ENCODE assay signal across 17 cellular contexts in the genomic region with DNA sequence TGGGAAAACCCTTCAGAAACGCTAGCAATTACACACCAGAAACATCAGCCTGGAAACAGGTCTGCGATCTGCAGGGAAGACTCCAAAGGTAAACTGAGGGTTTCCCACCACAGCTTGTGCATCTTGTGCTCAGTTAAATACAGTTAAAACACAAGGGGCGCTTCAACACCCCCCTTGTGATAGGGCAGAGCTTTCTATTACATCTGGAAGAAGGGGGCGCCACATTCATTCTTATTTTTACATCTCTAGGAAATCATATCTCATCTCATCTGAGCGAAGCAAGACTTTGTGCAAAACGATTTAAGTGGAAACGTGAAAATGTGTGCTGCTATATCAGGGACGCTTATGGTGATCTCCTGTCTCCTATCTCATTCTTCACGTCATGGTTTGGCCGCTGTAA. TPM values are rescaled to one million over a fixed set of nuclear protein-coding genes. Genes with fewer than 3 reads are reported as not detected.
DNase-seq lines count a peak whose midpoint lies in the region; ATAC-seq and TF ChIP-seq lines count a peak whose summit lies in the region.
"Had no signal": no experiment of that assay in that cellular context is flagged by ENCODE, and none has a peak within 500 bp of the region (broad histone marks: within the 10 kb centered on the region; RNA-seq: fewer than 3 reads in every experiment).

No MANE protein-coding gene starts in this region.

- H3K27me3 ChIP-seq in SK-N-SH (ENCODE audit: insufficient read depth) = no peaks in the 10 kb centered on the region
- H3K27me3 ChIP-seq: SJCRH30 had no signal

- H3K9me3 ChIP-seq in SK-N-SH = no peaks in the 10 kb centered on the region
- H3K9me3 ChIP-seq: Caco-2, SJCRH30 had no signal

- H3K27ac ChIP-seq in SK-N-SH (ENCODE audit: low read depth in 2 of 2, low read length in 1 of 2) = no peak overlapping the region
- H3K27ac ChIP-seq: SJCRH30 had no signal

- no peak overlapping the region for H3K4me3 ChIP-seq in SK-N-SH (ENCODE audit: low read depth in 2 of 2, low read length in 1 of 2)
- H3K4me3 ChIP-seq: SJCRH30 had no signal

- TF ChIP-seq EP300 in SK-N-SH (IDR thresholded peaks at IDR 0.05; ENCODE audit: borderline replicate concordance in 1 of 2, low read depth in 1 of 2, low read length in 1 of 2) (no peak), Ishikawa (IDR thresholded peaks at IDR 0.05; ENCODE audit: borderline replicate concordance) (no peak)

- CTCF ChIA-PET in SK-N-SH (lab: Yijun Ruan, JAX) = interaction anchor here (0.8 to 1.8 kb wide), 3 partner anchors 40 to 321 kb away, joined by 3 to 9 read pairs (median 3); no protein-coding TSS in a partner anchor

- no peak overlapping the region for H3K9ac ChIP-seq in SK-N-SH

- no peak overlapping the region for H2AFZ ChIP-seq in SK-N-SH (ENCODE audit: low read depth)

- no peaks in the 10 kb centered on the region for H3K9me3 Mint-ChIP-seq in osteocyte (ENCODE audit: unreplicated experiment)
- H3K9me3 Mint-ChIP-seq: activated CD4-positive, alpha-beta memory T cell treated with anti-CD3 and anti-CD28 coated beads, Interleukin-2, amount 10 ng/mL, durations not matched to agents 7 days and 5 days had no signal

- H3K4me2 ChIP-seq in SK-N-SH = no peak overlapping the region

- POLR2A ChIA-PET in SK-N-SH (lab: Yijun Ruan, JAX) = no interaction called here

- ATAC-seq in SK-N-SH treated with all-trans-retinoic acid at 6 μM for 48 hours (no peak), HG03521 (IDR thresholded peaks at IDR 0.05; ENCODE audit: unreplicated experiment) (no peak), GM18517 (IDR thresholded peaks at IDR 0.05; ENCODE audit: unreplicated experiment) (no peak)

- H4K20me1 ChIP-seq in SK-N-SH (ENCODE audit: insufficient read depth) = no peaks in the 10 kb centered on the region

- TF ChIP-seq RAD21 in SK-N-SH (IDR thresholded peaks at IDR 0.05; ENCODE audit: low read length) (no peak), Ishikawa (IDR thresholded peaks at IDR 0.05; ENCODE audit: low read depth) (peak; percentile 17; the same call in 1 of the 2 replicates)

- H3K27ac Mint-ChIP-seq in osteocyte (ENCODE audit: unreplicated experiment) = no peak overlapping the region
- H3K27ac Mint-ChIP-seq: activated CD4-positive, alpha-beta memory T cell treated with anti-CD3 and anti-CD28 coated beads, Interleukin-2, amount 10 ng/mL, durations not matched to agents 7 days and 5 days had no signal

- H3F3A ChIP-seq in SK-N-SH (replicated peaks; ENCODE audit: insufficient read depth) = no peaks in the 10 kb centered on the region

- peaks cover 8% of the 10 kb centered on the region for H3K27me3 Mint-ChIP-seq in osteocyte (ENCODE audit: unreplicated experiment)
- H3K27me3 Mint-ChIP-seq: activated CD4-positive, alpha-beta memory T cell treated with anti-CD3 and anti-CD28 coated beads, Interleukin-2, amount 10 ng/mL, durations not matched to agents 7 days and 5 days had no signal

- H3K4me1 ChIP-seq in SK-N-SH (ENCODE audit: control insufficient read depth in 1 of 2, insufficient read depth in 2 of 2, low read depth in 1 of 2, low read length in 1 of 2) = no peaks in the 10 kb centered on the region
- H3K4me1 ChIP-seq: Caco-2, SJCRH30 had no signal

- TF ChIP-seq CTCF in SK-N-SH (IDR thresholded peaks at IDR 0.05) (peak; percentile 20), osteocyte (IDR thresholded peaks at IDR 0.05) (peak; percentile 12)

- no peaks in the 10 kb centered on the region for H3K79me2 ChIP-seq in SK-N-SH (ENCODE audit: insufficient read depth)

- WGBS in SK-N-SH (ENCODE audit: low lambda C conversion rate) = 77% methylated on average over 10 of the region's 10 CpGs

- H3K36me3 Mint-ChIP-seq in osteocyte (ENCODE audit: unreplicated experiment) = no peaks in the 10 kb centered on the region

- H3K36me3 ChIP-seq in SK-N-SH (replicated peaks in 1 of 2; ENCODE audit: control insufficient read depth in 1 of 2, insufficient read depth in 2 of 2, low read length in 1 of 2) = no peaks in the 10 kb centered on the region
- H3K36me3 ChIP-seq: SJCRH30 had no signal

- DNase-seq in SK-N-SH = no peak
- peak; percentile 5 for DNase-seq in central memory CD4-positive, alpha-beta T cell
- DNase-seq in osteocyte (ENCODE audit: extremely low spot score, unreplicated experiment) = no peak
- no peak for DNase-seq in activated T-cell treated with anti-CD3 and anti-CD28 coated beads, Interleukin-2, amount 50 U/mL, for 1 hour
- DNase-seq: activated CD4-positive, alpha-beta memory T cell treated with anti-CD3 and anti-CD28 coated beads, Interleukin-2, amount 10 ng/mL, durations not matched to agents 7 days and 5 days; activated effector memory CD4-positive, alpha-beta T cell treated with anti-CD3 and anti-CD28 coated beads, Interleukin-2, amount 50 U/mL, for 16 hours; Caco-2; NCI-H1417; NCI-H2227 treated with DMSO at 0.1 percent for 48 hours; SJCRH30; stimulated activated CD4-positive, alpha-beta T cell treated with anti-CD3 and anti-CD28 coated beads, Interleukin-15, amount 100 ng/mL, for 24 hours had no signal

- H3K4me3 Mint-ChIP-seq in osteocyte (ENCODE audit: unreplicated experiment) = no peak overlapping the region
- H3K4me3 Mint-ChIP-seq: activated CD4-positive, alpha-beta memory T cell treated with anti-CD3 and anti-CD28 coated beads, Interleukin-2, amount 10 ng/mL, durations not matched to agents 7 days and 5 days had no signal

- H3K4me1 Mint-ChIP-seq in osteocyte (ENCODE audit: unreplicated experiment) = no peaks in the 10 kb centered on the region

- no peaks in the 10 kb centered on the region for H3K9me2 ChIP-seq in SK-N-SH

TF ChIP-seq in SK-N-SH, 30 proteins besides CTCF, POLR2A, EP300 and RAD21 (continues in another document):
- no peak for TF ChIP-seq ELF1 (IDR thresholded peaks at IDR 0.05)
- no peak for TF ChIP-seq SIN3A (IDR thresholded peaks at IDR 0.05; ENCODE audit: borderline replicate concordance, low read depth, low read length)
- TF ChIP-seq, protein P1, sequence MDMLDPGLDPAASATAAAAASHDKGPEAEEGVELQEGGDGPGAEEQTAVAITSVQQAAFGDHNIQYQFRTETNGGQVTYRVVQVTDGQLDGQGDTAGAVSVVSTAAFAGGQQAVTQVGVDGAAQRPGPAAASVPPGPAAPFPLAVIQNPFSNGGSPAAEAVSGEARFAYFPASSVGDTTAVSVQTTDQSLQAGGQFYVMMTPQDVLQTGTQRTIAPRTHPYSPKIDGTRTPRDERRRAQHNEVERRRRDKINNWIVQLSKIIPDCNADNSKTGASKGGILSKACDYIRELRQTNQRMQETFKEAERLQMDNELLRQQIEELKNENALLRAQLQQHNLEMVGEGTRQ (IDR thresholded peaks at IDR 0.05; ENCODE audit: borderline replicate concordance, low read depth, low read length) = no peak
- no peak for TF ChIP-seq MXI1 (IDR thresholded peaks at IDR 0.05; ENCODE audit: low read depth, low read length)
- no peak for TF ChIP-seq FOXJ3 (CRISPR knock-in tag; IDR thresholded peaks at IDR 0.05)
- no peak for TF ChIP-seq TCF12 (IDR thresholded peaks at IDR 0.05)
- TF ChIP-seq FOXM1 (IDR thresholded peaks at IDR 0.05; ENCODE audit: low read depth) = no peak
- TF ChIP-seq RCOR1 (IDR thresholded peaks at IDR 0.05; ENCODE audit: low read length) = no peak

TF ChIP-seq in SK-N-SH treated with all-trans-retinoic acid at 6 μM for 48 hours, 23 proteins besides CTCF, POLR2A, EP300 and RAD21 (continues in another document):
- TF ChIP-seq GLIS3 (CRISPR knock-in tag; IDR thresholded peaks at IDR 0.05) (no peak), CSDC2 (CRISPR knock-in tag; IDR thresholded peaks at IDR 0.05) (no peak)

TF ChIP-seq in Ishikawa, 13 proteins besides CTCF, POLR2A, EP300 and RAD21:
- no peak for TF ChIP-seq CREB1 (IDR thresholded peaks at IDR 0.05; ENCODE audit: low read depth)
- TF ChIP-seq TCF12 (IDR thresholded peaks at IDR 0.05; ENCODE audit: low read depth) = no peak
- no peak for TF ChIP-seq EGR1 (IDR thresholded peaks at IDR 0.05)
- no peak for TF ChIP-seq NFIC (IDR thresholded peaks at IDR 0.05)
- TF ChIP-seq, protein P2, sequence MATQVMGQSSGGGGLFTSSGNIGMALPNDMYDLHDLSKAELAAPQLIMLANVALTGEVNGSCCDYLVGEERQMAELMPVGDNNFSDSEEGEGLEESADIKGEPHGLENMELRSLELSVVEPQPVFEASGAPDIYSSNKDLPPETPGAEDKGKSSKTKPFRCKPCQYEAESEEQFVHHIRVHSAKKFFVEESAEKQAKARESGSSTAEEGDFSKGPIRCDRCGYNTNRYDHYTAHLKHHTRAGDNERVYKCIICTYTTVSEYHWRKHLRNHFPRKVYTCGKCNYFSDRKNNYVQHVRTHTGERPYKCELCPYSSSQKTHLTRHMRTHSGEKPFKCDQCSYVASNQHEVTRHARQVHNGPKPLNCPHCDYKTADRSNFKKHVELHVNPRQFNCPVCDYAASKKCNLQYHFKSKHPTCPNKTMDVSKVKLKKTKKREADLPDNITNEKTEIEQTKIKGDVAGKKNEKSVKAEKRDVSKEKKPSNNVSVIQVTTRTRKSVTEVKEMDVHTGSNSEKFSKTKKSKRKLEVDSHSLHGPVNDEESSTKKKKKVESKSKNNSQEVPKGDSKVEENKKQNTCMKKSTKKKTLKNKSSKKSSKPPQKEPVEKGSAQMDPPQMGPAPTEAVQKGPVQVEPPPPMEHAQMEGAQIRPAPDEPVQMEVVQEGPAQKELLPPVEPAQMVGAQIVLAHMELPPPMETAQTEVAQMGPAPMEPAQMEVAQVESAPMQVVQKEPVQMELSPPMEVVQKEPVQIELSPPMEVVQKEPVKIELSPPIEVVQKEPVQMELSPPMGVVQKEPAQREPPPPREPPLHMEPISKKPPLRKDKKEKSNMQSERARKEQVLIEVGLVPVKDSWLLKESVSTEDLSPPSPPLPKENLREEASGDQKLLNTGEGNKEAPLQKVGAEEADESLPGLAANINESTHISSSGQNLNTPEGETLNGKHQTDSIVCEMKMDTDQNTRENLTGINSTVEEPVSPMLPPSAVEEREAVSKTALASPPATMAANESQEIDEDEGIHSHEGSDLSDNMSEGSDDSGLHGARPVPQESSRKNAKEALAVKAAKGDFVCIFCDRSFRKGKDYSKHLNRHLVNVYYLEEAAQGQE (IDR thresholded peaks at IDR 0.05; ENCODE audit: low read depth) = no peak
- TF ChIP-seq, protein P3, sequence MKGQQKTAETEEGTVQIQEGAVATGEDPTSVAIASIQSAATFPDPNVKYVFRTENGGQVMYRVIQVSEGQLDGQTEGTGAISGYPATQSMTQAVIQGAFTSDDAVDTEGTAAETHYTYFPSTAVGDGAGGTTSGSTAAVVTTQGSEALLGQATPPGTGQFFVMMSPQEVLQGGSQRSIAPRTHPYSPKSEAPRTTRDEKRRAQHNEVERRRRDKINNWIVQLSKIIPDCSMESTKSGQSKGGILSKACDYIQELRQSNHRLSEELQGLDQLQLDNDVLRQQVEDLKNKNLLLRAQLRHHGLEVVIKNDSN (IDR thresholded peaks at IDR 0.05) = no peak

RNA-seq across cellular contexts. Expression of a gene that starts 43.2 kb away (rescaled TPM):
- 0.39 and 0.73 TPM in 2 replicates for polyA plus RNA-seq in SK-N-SH (2012; rRNA removed)
- 0.51 and 0.64 TPM in 2 replicates for polyA plus RNA-seq in SK-N-SH (2012; cell fraction: cytosol; rRNA removed)
- 0.38 and 0.55 TPM in 2 replicates for polyA plus RNA-seq in SK-N-SH (2012; cell fraction: nucleus; rRNA removed)
- total RNA-seq in osteocyte = 1.3 and 1.5 TPM in 2 replicates

RNA-seq across cellular contexts. Expression of a gene that starts 58.5 kb away (rescaled TPM):
- polyA plus RNA-seq in SK-N-SH (2012; rRNA removed) = 0.02 TPM in 1 of 2 replicates, not detected in the other
- polyA plus RNA-seq in SK-N-SH (2012; cell fraction: cytosol; rRNA removed) = 0.01 and 0.03 TPM in 2 replicates
- 0.01 TPM in 1 of 2 replicates, not detected in the other for polyA plus RNA-seq in SK-N-SH (2012; cell fraction: nucleus; rRNA removed)
- not detected in 2 replicates for total RNA-seq in osteocyte
- total RNA-seq: activated CD4-positive, alpha-beta memory T cell treated with anti-CD3 and anti-CD28 coated beads, Interleukin-2, amount 10 ng/mL, durations not matched to agents 7 days and 5 days; Caco-2; left lobe of liver; SJCRH30; subcutaneous adipose tissue had no signal
